Comparison of ENCODE assay signal across 36 cellular contexts in genomic region chr7:25900245-25900644, GRCh38.
"Had no signal": no experiment of that assay in that cellular context is flagged by ENCODE, and none has a peak within 500 bp of the region (broad histone marks: within the 10 kb centered on the region; RNA-seq: fewer than 3 reads in every experiment).

No MANE protein-coding gene starts in this region.

- H3K36me3 Mint-ChIP-seq: activated CD4-positive, alpha-beta memory T cell treated with anti-CD3 and anti-CD28 coated beads for 36 hours; activated naive CD4-positive, alpha-beta T cell treated with anti-CD3 and anti-CD28 coated beads, Interleukin-2, amount 50 U/mL, for 72 hours; activated naive CD8-positive, alpha-beta T cell treated with anti-CD3 and anti-CD28 coated beads for 36 hours had no signal

- H3K9me3 Mint-ChIP-seq: activated B cell treated with CpG ODN at 0.5 μM for 24 hours; activated CD4-positive, alpha-beta memory T cell treated with anti-CD3 and anti-CD28 coated beads for 36 hours; activated CD4-positive, alpha-beta T cell treated with anti-CD3 and anti-CD28 coated beads, Interleukin-2, amount 10 ng/mL, durations not matched to agents 24 days and 14 days; activated CD8-positive, alpha-beta T cell treated with anti-CD3 and anti-CD28 coated beads for 36 hours; activated naive CD4-positive, alpha-beta T cell treated with anti-CD3 and anti-CD28 coated beads for 36 hours; activated naive CD4-positive, alpha-beta T cell treated with anti-CD3 and anti-CD28 coated beads, Interleukin-2, amount 50 U/mL, for 72 hours; activated naive CD8-positive, alpha-beta T cell treated with anti-CD3 and anti-CD28 coated beads for 36 hours; activated T-cell treated with anti-CD3 and anti-CD28 coated beads, Interleukin-2, amount 50 U/mL, for 4 hours; activated T-cell treated with anti-CD3 and anti-CD28 coated beads, Interleukin-2, amount 50 U/mL, for 72 hours; activated T-helper 1 cell treated with anti-CD3 and anti-CD28 coated beads, Interleukin-12 subunit alpha, Interleukin-12 subunit beta, Interleukin-2, Interleukin-4 antibody, amounts not matched to agents 30 ng/mL and 10 ng/mL and 1 ng/mL, durations not matched to agents 14 hours and 24 hours and 36 hours; activated T-helper 17 cell treated with anti-CD3 and anti-CD28 coated beads, Interleukin-2, amount 50 U/mL, for 72 hours; T-helper 1 cell treated with Interleukin-12 subunit alpha and Interleukin-12 subunit beta and Interleukin-4 antibody, amounts not matched to agents 30 μg/mL and 1 μg/mL, for 36 hours; T-helper 2 cell treated with Interferon-gamma antibody and Interleukin-4, amounts not matched to agents 5 μg/mL and 100 μg/mL, for 36 hours had no signal

- H3K4me3 Mint-ChIP-seq: activated B cell treated with CpG ODN at 0.5 μM for 24 hours; activated CD4-positive, alpha-beta memory T cell treated with anti-CD3 and anti-CD28 coated beads for 36 hours; activated CD4-positive, alpha-beta T cell treated with anti-CD3 and anti-CD28 coated beads, Interleukin-2, amount 10 ng/mL, durations not matched to agents 24 days and 14 days; activated CD8-positive, alpha-beta T cell treated with anti-CD3 and anti-CD28 coated beads for 36 hours; activated naive CD4-positive, alpha-beta T cell treated with anti-CD3 and anti-CD28 coated beads for 36 hours; activated naive CD8-positive, alpha-beta T cell treated with anti-CD3 and anti-CD28 coated beads for 36 hours; activated T-cell treated with anti-CD3 and anti-CD28 coated beads, Interleukin-2, amount 50 U/mL, for 4 hours; activated T-cell treated with anti-CD3 and anti-CD28 coated beads, Interleukin-2, amount 50 U/mL, for 72 hours; activated T-helper 1 cell treated with anti-CD3 and anti-CD28 coated beads, Interleukin-12 subunit alpha, Interleukin-12 subunit beta, Interleukin-2, Interleukin-4 antibody, amounts not matched to agents 30 ng/mL and 10 ng/mL and 1 ng/mL, durations not matched to agents 14 hours and 24 hours and 36 hours; activated T-helper 17 cell treated with anti-CD3 and anti-CD28 coated beads, Interleukin-2, amount 50 U/mL, for 72 hours; T-helper 1 cell treated with Interleukin-12 subunit alpha and Interleukin-12 subunit beta and Interleukin-4 antibody, amounts not matched to agents 30 μg/mL and 1 μg/mL, for 36 hours; T-helper 2 cell treated with Interferon-gamma antibody and Interleukin-4, amounts not matched to agents 5 μg/mL and 100 μg/mL, for 36 hours had no signal

- H3K36me3 ChIP-seq: adrenal gland, brain microvascular endothelial cell, breast epithelium had no signal

- H3K27ac ChIP-seq: adrenal gland, body of pancreas, brain microvascular endothelial cell, breast epithelium, VCaP had no signal

- H3K9me3 ChIP-seq: adrenal gland, body of pancreas, breast epithelium had no signal

- H3K27ac Mint-ChIP-seq: activated B cell treated with CpG ODN at 0.5 μM for 24 hours; activated CD4-positive, alpha-beta memory T cell treated with anti-CD3 and anti-CD28 coated beads for 36 hours; activated CD4-positive, alpha-beta T cell treated with anti-CD3 and anti-CD28 coated beads, Interleukin-2, amount 10 ng/mL, durations not matched to agents 24 days and 14 days; activated CD8-positive, alpha-beta T cell treated with anti-CD3 and anti-CD28 coated beads for 36 hours; activated naive CD4-positive, alpha-beta T cell treated with anti-CD3 and anti-CD28 coated beads for 36 hours; activated naive CD4-positive, alpha-beta T cell treated with anti-CD3 and anti-CD28 coated beads, Interleukin-2, amount 50 U/mL, for 72 hours; activated naive CD8-positive, alpha-beta T cell treated with anti-CD3 and anti-CD28 coated beads for 36 hours; activated T-cell treated with anti-CD3 and anti-CD28 coated beads, Interleukin-2, amount 50 U/mL, for 72 hours; activated T-helper 1 cell treated with anti-CD3 and anti-CD28 coated beads, Interleukin-12 subunit alpha, Interleukin-12 subunit beta, Interleukin-2, Interleukin-4 antibody, amounts not matched to agents 30 ng/mL and 10 ng/mL and 1 ng/mL, durations not matched to agents 14 hours and 24 hours and 36 hours; activated T-helper 17 cell treated with anti-CD3 and anti-CD28 coated beads, Interleukin-2, amount 50 U/mL, for 72 hours; T-helper 1 cell treated with Interleukin-12 subunit alpha and Interleukin-12 subunit beta and Interleukin-4 antibody, amounts not matched to agents 30 μg/mL and 1 μg/mL, for 36 hours; T-helper 2 cell treated with Interferon-gamma antibody and Interleukin-4, amounts not matched to agents 5 μg/mL and 100 μg/mL, for 36 hours had no signal

- DNase-seq: activated B cell treated with CpG ODN at 0.5 μM for 24 hours; activated CD4-positive, alpha-beta memory T cell treated with anti-CD3 and anti-CD28 coated beads for 36 hours; activated CD4-positive, alpha-beta T cell treated with anti-CD3 and anti-CD28 coated beads for 4 hours; activated CD4-positive, alpha-beta T cell treated with anti-CD3 and anti-CD28 coated beads, Interleukin-2, amount 50 U/mL, for 1 hour; activated CD4-positive, alpha-beta T cell treated with anti-CD3 and anti-CD28 coated beads, Interleukin-2, amount 50 U/mL, for 4 hours; activated CD4-positive, CD25-positive, alpha-beta regulatory T cell treated with anti-CD3 and anti-CD28 coated beads, Interleukin-2, amount 50 U/mL, for 72 hours; activated CD8-positive, alpha-beta memory T cell treated with anti-CD3 and anti-CD28 coated beads, Interleukin-2, amount 50 U/mL, for 4 hours; activated CD8-positive, alpha-beta T cell treated with anti-CD3 and anti-CD28 coated beads for 36 hours; activated effector memory CD4-positive, alpha-beta T cell treated with anti-CD3 and anti-CD28 coated beads, Interleukin-2, amount 50 U/mL, for 16 hours; activated gamma-delta T cell treated with Interleukin-2 at 50 U/mL for 16 hours; activated naive CD4-positive, alpha-beta T cell; activated naive CD4-positive, alpha-beta T cell treated with anti-CD3 and anti-CD28 coated beads for 36 hours; activated naive CD4-positive, alpha-beta T cell treated with anti-CD3 and anti-CD28 coated beads, Interleukin-2, amount 50 U/mL, for 16 hours; activated naive CD8-positive, alpha-beta T cell treated with anti-CD3 and anti-CD28 coated beads for 36 hours; activated T-cell treated with anti-CD3 and anti-CD28 coated beads for 4 hours; activated T-cell treated with anti-CD3 and anti-CD28 coated beads, Interleukin-2, amount 50 U/mL, for 1 hour; activated T-cell treated with anti-CD3 and anti-CD28 coated beads, Interleukin-2, amount 50 U/mL, for 4 hours; activated T-cell treated with anti-CD3 and anti-CD28 coated beads, Interleukin-2, amount 50 U/mL, for 72 hours; amniotic stem cell; aorta; body of pancreas; brain microvascular endothelial cell; central memory CD4-positive, alpha-beta T cell; T-helper 2 cell; T-helper 9 cell had no signal

- FAIRE-seq: astrocyte, TTC549 had no signal

- H3K4me3 ChIP-seq: adrenal gland, body of pancreas, breast epithelium had no signal

- H3K27me3 ChIP-seq: adrenal gland, body of pancreas, brain microvascular endothelial cell, breast epithelium had no signal

- ATAC-seq: activated CD8-positive, alpha-beta T cell treated with anti-CD3 and anti-CD28 coated beads for 36 hours; activated naive CD4-positive, alpha-beta T cell treated with anti-CD3 and anti-CD28 coated beads, Interleukin-2, amount 50 U/mL, for 72 hours; activated T-cell treated with anti-CD3 and anti-CD28 coated beads, Interleukin-2, amount 50 U/mL, for 4 hours; activated T-cell treated with anti-CD3 and anti-CD28 coated beads, Interleukin-2, amount 50 U/mL, for 72 hours; activated T-helper 17 cell treated with anti-CD3 and anti-CD28 coated beads, Interleukin-2, amount 50 U/mL, for 72 hours; body of pancreas had no signal
